ENCODE assay signal across 1 cellular context in the genomic region with DNA sequence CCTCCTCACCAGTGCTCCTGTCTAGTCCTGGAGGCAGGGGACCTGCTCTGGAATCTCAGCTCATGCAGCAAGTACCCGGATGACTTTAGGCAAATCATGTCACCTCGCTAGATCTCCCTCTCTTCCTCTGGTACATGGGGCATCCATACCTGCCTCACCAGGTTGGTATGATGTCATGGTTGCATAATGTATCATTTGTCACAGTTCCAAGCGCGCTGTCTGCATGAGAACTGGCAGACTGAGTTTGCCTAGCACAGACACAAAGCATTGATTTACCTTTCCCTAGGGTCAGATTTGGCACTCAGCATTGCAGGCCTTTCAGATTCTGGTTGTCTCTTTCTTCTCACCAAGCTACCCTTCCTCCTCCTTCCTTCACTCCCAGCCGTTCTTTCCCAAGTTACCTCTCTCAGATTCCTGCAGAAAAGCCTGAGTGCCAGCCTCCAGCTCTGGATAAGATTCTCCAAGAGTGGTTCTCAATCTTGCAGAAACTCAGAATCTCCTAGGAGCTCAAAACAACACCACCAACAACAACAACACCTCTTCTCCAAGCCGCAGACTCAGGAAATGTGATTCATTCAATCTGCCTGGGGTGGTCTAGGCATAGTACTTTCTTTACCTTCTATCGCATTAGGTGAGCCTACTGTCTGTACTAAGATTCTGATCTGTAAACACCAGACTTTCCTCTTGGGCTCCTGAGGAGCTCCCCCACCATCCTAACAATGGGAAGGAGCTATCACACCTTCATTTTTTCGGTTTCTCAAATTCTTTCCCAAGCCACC.
TF ChIP-seq lines count a peak whose summit lies in the region.

No MANE protein-coding gene starts in this region.

TF ChIP-seq in IMR-90, 13 proteins besides CTCF, POLR2A, EP300 and RAD21 (continued from another document):
- TF ChIP-seq, protein P1, sequence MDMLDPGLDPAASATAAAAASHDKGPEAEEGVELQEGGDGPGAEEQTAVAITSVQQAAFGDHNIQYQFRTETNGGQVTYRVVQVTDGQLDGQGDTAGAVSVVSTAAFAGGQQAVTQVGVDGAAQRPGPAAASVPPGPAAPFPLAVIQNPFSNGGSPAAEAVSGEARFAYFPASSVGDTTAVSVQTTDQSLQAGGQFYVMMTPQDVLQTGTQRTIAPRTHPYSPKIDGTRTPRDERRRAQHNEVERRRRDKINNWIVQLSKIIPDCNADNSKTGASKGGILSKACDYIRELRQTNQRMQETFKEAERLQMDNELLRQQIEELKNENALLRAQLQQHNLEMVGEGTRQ (IDR thresholded peaks at IDR 0.05; ENCODE audit: low read depth, low read length) = no peak
- TF ChIP-seq MXI1 (IDR thresholded peaks at IDR 0.05; ENCODE audit: borderline replicate concordance, low read depth, low read length) (no peak), RCOR1 (IDR thresholded peaks at IDR 0.05; ENCODE audit: insufficient replicate concordance, low read length) (no peak), MAZ (IDR thresholded peaks at IDR 0.05; ENCODE audit: borderline replicate concordance, low read depth, low read length) (no peak), MAFK (IDR thresholded peaks at IDR 0.05; ENCODE audit: low read depth, low read length) (no peak), FOS (IDR thresholded peaks at IDR 0.05; ENCODE audit: low read depth, low read length) (no peak), ELK1 (IDR thresholded peaks at IDR 0.05; ENCODE audit: borderline replicate concordance, low read depth, low read length) (no peak), CHD1 (IDR thresholded peaks at IDR 0.05; ENCODE audit: low read depth, low read length) (no peak), SMC3 (IDR thresholded peaks at IDR 0.05; ENCODE audit: low read depth, low read length) (no peak)
